Comparison of ENCODE assay signal across 21 cellular contexts in genomic region chr6:32168807-32169206, GRCh38. TPM values are rescaled to one million over a fixed set of nuclear protein-coding genes. Genes with fewer than 3 reads are reported as not detected.
DNase-seq lines count a peak whose midpoint lies in the region; ATAC-seq and TF ChIP-seq lines count a peak whose summit lies in the region.
"Had no signal": no experiment of that assay in that cellular context is flagged by ENCODE, and none has a peak within 500 bp of the region (broad histone marks: within the 10 kb centered on the region; RNA-seq: fewer than 3 reads in every experiment).

No MANE protein-coding gene starts in this region.

- BruUV-seq in HCT116 (replicated peaks; lab: Mats Ljungman, UMichigan), result no TSS peak

- H3K4me3 Mint-ChIP-seq in stimulated activated naive CD8-positive, alpha-beta T cell treated with anti-CD3 and anti-CD28 coated beads, Interleukin-15, amount 100 ng/mL, for 72 hours, result no peak overlapping the region
- no peak overlapping the region for H3K4me3 Mint-ChIP-seq in immature natural killer cell
- H3K4me3 Mint-ChIP-seq: activated CD8-positive, alpha-beta T cell treated with anti-CD3 and anti-CD28 coated beads for 36 hours; activated naive CD4-positive, alpha-beta T cell treated with anti-CD3 and anti-CD28 coated beads, Interleukin-2, amount 50 U/mL, for 24 hours; B cell; WTC11 had no signal

- DNase-seq in HCT116 (ENCODE audit: low read depth, low spot score) (no peak), amniotic epithelial cell (ENCODE audit: low read depth) (peak; percentile 70), left kidney (ENCODE audit: low read depth, low spot score) (peak; percentile 1), GM13977 (ENCODE audit: low spot score) (no peak), immature natural killer cell (no peak), NCI-H2081 (lab: John Stamatoyannopoulos, UW) (no peak)
- DNase-seq in stimulated activated naive CD8-positive, alpha-beta T cell treated with anti-CD3 and anti-CD28 coated beads, Interleukin-15, amount 100 ng/mL, for 72 hours, result no peak
- DNase-seq: activated CD8-positive, alpha-beta T cell treated with anti-CD3 and anti-CD28 coated beads for 36 hours; activated T-cell treated with anti-CD3 and anti-CD28 coated beads, Interleukin-2, amount 50 U/mL, for 48 hours; cortex of kidney; gastrocnemius medialis; MG63; NCI-H446; SHP77; T-helper 1 cell; thyroid gland had no signal

- in situ Hi-C loops in GM13977 (cut with MboI; ENCODE audit: low pct_unique_long_range_greater_than_20kb, low sequenced_read_pairs, unreplicated experiment), result no loop called here

- no peak for TF ChIP-seq RAD21 in HCT116 (IDR thresholded peaks at IDR 0.05; ENCODE audit: low read depth)

- H3K9ac ChIP-seq in HCT116 (ENCODE audit: low read length), result no peak overlapping the region

- no peak for TF ChIP-seq POLR2A in HCT116 (IDR thresholded peaks at IDR 0.05; ENCODE audit: borderline replicate concordance, extremely low read depth, insufficient read depth, insufficient read length)

- no peak overlapping the region for H3K4me3 ChIP-seq in HCT116 (replicated peaks in 1 of 2; ENCODE audit: low read depth in 1 of 2, low read length in 2 of 2)
- H3K4me3 ChIP-seq: gastrocnemius medialis, MG63, prostate gland, thyroid gland had no signal

- intact Hi-C loops in HCT116 (cut with micrococcal nuclease), result no loop called here

- peaks cover 4 to 15% of the 10 kb centered on the region in 2 experiments; a peak in 3 of 4 replicates for H3K36me3 ChIP-seq in HCT116 (ENCODE audit: control insufficient read depth in 1 of 2, insufficient read depth in 2 of 2, low read length in 2 of 2)
- H3K36me3 ChIP-seq: MG63, prostate gland had no signal

- RAD21 ChIA-PET in HCT116 (lab: Charles Lee; ENCODE audit: low non-redundant PET in 1 of 2, low total read pairs in 2 of 2, uncharacterized antibody in 2 of 2, unreplicated experiment in 2 of 2), result no interaction called here

- no peaks in the 10 kb centered on the region for H3K27me3 Mint-ChIP-seq in stimulated activated naive CD8-positive, alpha-beta T cell treated with anti-CD3 and anti-CD28 coated beads, Interleukin-15, amount 100 ng/mL, for 72 hours
- H3K27me3 Mint-ChIP-seq in immature natural killer cell (ENCODE audit: low read depth in 3 of 3), result peaks cover 3 to 4% (median 3%) of the 10 kb centered on the region in 3 donors
- H3K27me3 Mint-ChIP-seq: activated CD8-positive, alpha-beta T cell treated with anti-CD3 and anti-CD28 coated beads for 36 hours; activated naive CD4-positive, alpha-beta T cell treated with anti-CD3 and anti-CD28 coated beads, Interleukin-2, amount 50 U/mL, for 24 hours; B cell had no signal

- POLR2A ChIA-PET in HCT116 (lab: Charles Lee), result no interaction called here

- H3K27ac ChIP-seq in HCT116 (ENCODE audit: low read depth, low read length), result no peak overlapping the region
- H3K27ac ChIP-seq: gastrocnemius medialis, prostate gland, thyroid gland had no signal

- H3K27ac Mint-ChIP-seq in stimulated activated naive CD8-positive, alpha-beta T cell treated with anti-CD3 and anti-CD28 coated beads, Interleukin-15, amount 100 ng/mL, for 72 hours, result peak overlapping the region; percentile 0 to 35
- no peak overlapping the region for H3K27ac Mint-ChIP-seq in immature natural killer cell
- H3K27ac Mint-ChIP-seq: activated CD8-positive, alpha-beta T cell treated with anti-CD3 and anti-CD28 coated beads for 36 hours; B cell; WTC11 had no signal

- H3K4me2 ChIP-seq in HCT116 (ENCODE audit: low read length), result no peak overlapping the region

- no peaks in the 10 kb centered on the region for H3K9me2 ChIP-seq in HCT116 (ENCODE audit: insufficient read depth)

- no peaks in the 10 kb centered on the region for H3K9me3 ChIP-seq in HCT116 (ENCODE audit: control insufficient read depth in 1 of 2, insufficient read depth in 1 of 2, low read depth in 1 of 2, low read length in 2 of 2)
- H3K9me3 ChIP-seq: gastrocnemius medialis, MG63, prostate gland, thyroid gland had no signal

- CTCF ChIA-PET in HCT116 (lab: Charles Lee), result no interaction called here

- H2AFZ ChIP-seq in HCT116 (ENCODE audit: low read depth, low read length, poor library complexity, severe bottlenecking), result no peak overlapping the region

- no peaks in the 10 kb centered on the region; the same call in 1 of the 2 replicates for H3K79me2 ChIP-seq in HCT116 (ENCODE audit: insufficient read depth, low read length)

- H4K20me1 ChIP-seq in HCT116 (ENCODE audit: insufficient read depth), result no peaks in the 10 kb centered on the region

- H3K4me1 Mint-ChIP-seq in stimulated activated naive CD8-positive, alpha-beta T cell treated with anti-CD3 and anti-CD28 coated beads, Interleukin-15, amount 100 ng/mL, for 72 hours, result peaks cover 26% of the 10 kb centered on the region
- H3K4me1 Mint-ChIP-seq in immature natural killer cell, result peaks cover 2 to 7% of the 10 kb centered on the region in 2 donors

- no peak for TF ChIP-seq CTCF in HCT116 (IDR thresholded peaks at IDR 0.05 in 2 of 3, conservative IDR thresholded peaks at IDR 0.05 in 1 of 3; ENCODE audit: borderline replicate concordance in 1 of 3, insufficient read depth in 1 of 3, low read depth in 2 of 3, low read length in 2 of 3)
- TF ChIP-seq CTCF in GM13977 (IDR thresholded peaks at IDR 0.05; ENCODE audit: extremely low read depth, insufficient read depth, missing control alignments), result no peak

- peak; percentile 15; the same call in 1 of the 2 replicates for ATAC-seq in HCT116
- ATAC-seq in stimulated activated naive CD8-positive, alpha-beta T cell treated with anti-CD3 and anti-CD28 coated beads, Interleukin-15, amount 100 ng/mL, for 72 hours, result no peak
- no peak for ATAC-seq in HG03175 (IDR thresholded peaks at IDR 0.05; ENCODE audit: unreplicated experiment)
- ATAC-seq: gastrocnemius medialis, WTC11 had no signal

- no peaks in the 10 kb centered on the region for H3K27me3 ChIP-seq in HCT116 (ENCODE audit: insufficient read depth, low read length)
- H3K27me3 ChIP-seq: gastrocnemius medialis, MG63, thyroid gland had no signal

- peaks cover 3 to 13% of the 10 kb centered on the region in 2 experiments; a peak in 3 of 4 replicates for H3K4me1 ChIP-seq in HCT116 (ENCODE audit: control insufficient read depth in 1 of 2, insufficient read depth in 2 of 2, low read length in 2 of 2)
- H3K4me1 ChIP-seq: gastrocnemius medialis, prostate gland, thyroid gland had no signal

- H3K36me3 Mint-ChIP-seq in immature natural killer cell, result peaks cover 11 to 31% (median 18%) of the 10 kb centered on the region in 3 donors

- H3K9me3 Mint-ChIP-seq in stimulated activated naive CD8-positive, alpha-beta T cell treated with anti-CD3 and anti-CD28 coated beads, Interleukin-15, amount 100 ng/mL, for 72 hours, result no peaks in the 10 kb centered on the region
- no peaks in the 10 kb centered on the region for H3K9me3 Mint-ChIP-seq in immature natural killer cell
- H3K9me3 Mint-ChIP-seq: activated CD8-positive, alpha-beta T cell treated with anti-CD3 and anti-CD28 coated beads for 36 hours; activated naive CD4-positive, alpha-beta T cell treated with anti-CD3 and anti-CD28 coated beads, Interleukin-2, amount 50 U/mL, for 24 hours; WTC11 had no signal

TF ChIP-seq in HCT116, 20 proteins besides CTCF, POLR2A, EP300 and RAD21:
- TF ChIP-seq POLR2AphosphoS5 (IDR thresholded peaks at IDR 0.05; ENCODE audit: low read depth, low read length), result peak; percentile 42; the same call in 1 of the 2 replicates
- TF ChIP-seq ZNF274 (IDR thresholded peaks at IDR 0.05; ENCODE audit: low read depth, low read length), result no peak
- TF ChIP-seq MAX (IDR thresholded peaks at IDR 0.05), result no peak

RNA-seq across cellular contexts. Expression of gene EGFL8, which starts 4.4 kb away (rescaled TPM):
- total RNA-seq in HCT116 (2021; ENCODE audit: unreplicated experiment), result 29.0 TPM
- 14.5 TPM in 2 replicates for polyA plus RNA-seq in HCT116 (2012)
- not detected for polyA plus RNA-seq in immature natural killer cell

RNA-seq across cellular contexts. Expression of gene AGPAT1, which starts 7.1 kb away (rescaled TPM):
- 55.6 TPM for total RNA-seq in HCT116 (2021; ENCODE audit: unreplicated experiment)
- 60.3 and 68.4 TPM in 2 replicates for polyA plus RNA-seq in HCT116 (2012)
- 10 to 100 TPM; 14.9 to 24.3 (median 17.2) TPM for polyA plus RNA-seq in immature natural killer cell

RNA-seq across cellular contexts. Expression of gene RNF5, which starts 9.4 kb away (rescaled TPM):
- 45.9 TPM for total RNA-seq in HCT116 (2021; ENCODE audit: unreplicated experiment)
- 76.9 and 86.5 TPM in 2 replicates for polyA plus RNA-seq in HCT116 (2012)
- 100 to 1,000 TPM; 126 to 190 (median 165) TPM for polyA plus RNA-seq in immature natural killer cell

RNA-seq across cellular contexts. Expression of gene PPT2, which starts 14.9 kb away (rescaled TPM):
- total RNA-seq in HCT116 (2021; ENCODE audit: unreplicated experiment), result 21.0 TPM
- 12.8 and 16.4 TPM in 2 replicates for polyA plus RNA-seq in HCT116 (2012)
- polyA plus RNA-seq in immature natural killer cell, result 10 to 100 TPM; 13.1 to 17.0 (median 16.0) TPM

RNA-seq across cellular contexts. Expression of gene AGER, which starts 15.2 kb away (rescaled TPM):
- total RNA-seq in HCT116 (2021; ENCODE audit: unreplicated experiment), result 22.6 TPM
- 9.5 and 10.3 TPM in 2 replicates for polyA plus RNA-seq in HCT116 (2012)
- polyA plus RNA-seq in immature natural killer cell, result under 1 TPM in 2 of 3 donors, not detected in 1; 0.25 to 0.57 TPM

Comparison
In these comparisons a context has a peak if more than half of its experiments do, and no peak if none do; other contexts are left out.
1. DNase-seq: peak in amniotic epithelial cell (single experiment) and left kidney (single experiment); none in HCT116 (single experiment), stimulated activated naive CD8-positive, alpha-beta T cell treated with anti-CD3 and anti-CD28 coated beads, Interleukin-15, amount 100 ng/mL, for 72 hours (0 of 2), GM13977 (single experiment), immature natural killer cell (0 of 3) and NCI-H2081 (0 of 2).
2. H3K27ac Mint-ChIP-seq: peak in stimulated activated naive CD8-positive, alpha-beta T cell treated with anti-CD3 and anti-CD28 coated beads, Interleukin-15, amount 100 ng/mL, for 72 hours (2 of 2); none in immature natural killer cell (0 of 6).